9 cellular contexts compared by ENCODE assay signal in genomic region chr15:40582726-40583246, GRCh38. TPM values are rescaled to one million over a fixed set of nuclear protein-coding genes. Genes with fewer than 3 reads are reported as not detected.
DNase-seq lines count a peak whose midpoint lies in the region; ATAC-seq and TF ChIP-seq lines count a peak whose summit lies in the region.
"Had no signal": no experiment of that assay in that cellular context is flagged by ENCODE, and none has a peak within 500 bp of the region (broad histone marks: within the 10 kb centered on the region; RNA-seq: fewer than 3 reads in every experiment).

No MANE protein-coding gene starts in this region.

- H3K4me1 ChIP-seq in esophagus squamous epithelium: no peaks in the 10 kb centered on the region

- H3K9me3 ChIP-seq in esophagus squamous epithelium: no peaks in the 10 kb centered on the region

- H3K36me3 ChIP-seq in esophagus squamous epithelium: no peaks in the 10 kb centered on the region

- TF ChIP-seq CTCF in esophagus squamous epithelium (IDR thresholded peaks at IDR 0.05): no peak

- no peaks in the 10 kb centered on the region for H3K9me3 Mint-ChIP-seq in stimulated activated effector memory CD8-positive, alpha-beta T cell treated with anti-CD3 and anti-CD28 coated beads, Interleukin-12 subunit alpha, Interleukin-12 subunit beta, amount 100 ng/mL, for 72 hours

- no peak overlapping the region for H3K27ac ChIP-seq in esophagus squamous epithelium

- intact Hi-C loops in esophagus squamous epithelium (cut with DNase I): no loop called here

- ATAC-seq in stimulated activated effector memory CD8-positive, alpha-beta T cell treated with anti-CD3 and anti-CD28 coated beads, Interleukin-12 subunit alpha, Interleukin-12 subunit beta, amount 100 ng/mL, for 72 hours: peak; percentile 39
- ATAC-seq in HG03521 (IDR thresholded peaks at IDR 0.05; ENCODE audit: unreplicated experiment): no peak

- no peaks in the 10 kb centered on the region for H3K27me3 ChIP-seq in esophagus squamous epithelium

- H3K4me1 Mint-ChIP-seq in stimulated activated effector memory CD8-positive, alpha-beta T cell treated with anti-CD3 and anti-CD28 coated beads, Interleukin-12 subunit alpha, Interleukin-12 subunit beta, amount 100 ng/mL, for 72 hours: no peaks in the 10 kb centered on the region

- H3K4me3 Mint-ChIP-seq in stimulated activated effector memory CD8-positive, alpha-beta T cell treated with anti-CD3 and anti-CD28 coated beads, Interleukin-12 subunit alpha, Interleukin-12 subunit beta, amount 100 ng/mL, for 72 hours: no peak overlapping the region

- peak overlapping the region; percentile 11 to 50 (median 28) for H3K4me3 ChIP-seq in esophagus squamous epithelium

- no peak overlapping the region for H3K27ac Mint-ChIP-seq in stimulated activated effector memory CD8-positive, alpha-beta T cell treated with anti-CD3 and anti-CD28 coated beads, Interleukin-12 subunit alpha, Interleukin-12 subunit beta, amount 100 ng/mL, for 72 hours

- no peak for TF ChIP-seq POLR2A in esophagus squamous epithelium (IDR thresholded peaks at IDR 0.05)

- peak; percentile 1 for DNase-seq in NCI-H1092 treated with DMSO at 0.1 percent for 48 hours (lab: John Stamatoyannopoulos, UW)
- DNase-seq in NCI-H1092 (lab: John Stamatoyannopoulos, UW): no peak
- peak; percentile 83 to 92 for DNase-seq in NOMO-1 (lab: John Stamatoyannopoulos, UW; ENCODE audit: unreplicated experiment in 2 of 2)
- DNase-seq in esophagus squamous epithelium (lab: John Stamatoyannopoulos, UW): no peak
- DNase-seq in stimulated activated effector memory CD8-positive, alpha-beta T cell treated with anti-CD3 and anti-CD28 coated beads, Interleukin-12 subunit alpha, Interleukin-12 subunit beta, amount 100 ng/mL, for 72 hours (ENCODE audit: low spot score in 2 of 2): no peak
- no peak for DNase-seq in stimulated activated CD4-positive, alpha-beta T cell treated with anti-CD3 and anti-CD28 coated beads, Interleukin-2, amount 100 ng/mL, for 24 hours
- no peak for DNase-seq in stimulated activated naive CD4-positive, alpha-beta T cell treated with Interleukin-2 at 50 U/mL for 16 hours (lab: John Stamatoyannopoulos, UW)
- DNase-seq: left cardiac atrium had no signal

- H3K36me3 Mint-ChIP-seq in stimulated activated effector memory CD8-positive, alpha-beta T cell treated with anti-CD3 and anti-CD28 coated beads, Interleukin-12 subunit alpha, Interleukin-12 subunit beta, amount 100 ng/mL, for 72 hours: no peaks in the 10 kb centered on the region

- WGBS in esophagus squamous epithelium, 2 donors: 63 to 71% methylated on average over 8 of the region's 8 CpGs

RNA-seq across cellular contexts. Expression of gene KNL1, which starts 11.3 kb away (rescaled TPM):
- total RNA-seq in esophagus squamous epithelium: 10 to 100 TPM in 2 of 4 donors, 1 to 10 TPM in 2; 2.9 to 17.8 (median 11.0) TPM

RNA-seq across cellular contexts. Expression of gene RPUSD2, which starts 13.7 kb away (rescaled TPM):
- total RNA-seq in esophagus squamous epithelium: 10 to 100 TPM in 1 of 4 donors, 1 to 10 TPM in 3; 4.3 to 10.3 (median 6.7) TPM

RNA-seq across cellular contexts. Expression of gene CCDC32, which starts 17.9 kb away (rescaled TPM):
- total RNA-seq in esophagus squamous epithelium: 10 to 100 TPM in 2 of 4 donors, 1 to 10 TPM in 2; 7.3 to 27.9 (median 15.8) TPM

Comparison
In these comparisons a context has a peak if more than half of its experiments do, and no peak if none do; other contexts are left out.
1. DNase-seq: peak in NCI-H1092 treated with DMSO at 0.1 percent for 48 hours (single experiment) and NOMO-1 (2 of 2); none in NCI-H1092 (single experiment), esophagus squamous epithelium (single experiment), stimulated activated effector memory CD8-positive, alpha-beta T cell treated with anti-CD3 and anti-CD28 coated beads, Interleukin-12 subunit alpha, Interleukin-12 subunit beta, amount 100 ng/mL, for 72 hours (0 of 2), stimulated activated CD4-positive, alpha-beta T cell treated with anti-CD3 and anti-CD28 coated beads, Interleukin-2, amount 100 ng/mL, for 24 hours (0 of 2) and stimulated activated naive CD4-positive, alpha-beta T cell treated with Interleukin-2 at 50 U/mL for 16 hours (single experiment).